ENCODE assay signal across 14 cellular contexts in genomic region chr17:19264277-19264676, GRCh38. TPM values are rescaled to one million over a fixed set of nuclear protein-coding genes. Genes with fewer than 3 reads are reported as not detected.
DNase-seq lines count a peak whose midpoint lies in the region; ATAC-seq and TF ChIP-seq lines count a peak whose summit lies in the region.
"Had no signal": no experiment of that assay in that cellular context is flagged by ENCODE, and none has a peak within 500 bp of the region (broad histone marks: within the 10 kb centered on the region; RNA-seq: fewer than 3 reads in every experiment).

No MANE protein-coding gene starts in this region.

- DNase-seq in H9 (no peak), mesenchymal stem cell (no peak), substantia nigra (lab: John Stamatoyannopoulos, UW) (no peak), SHP77 treated with DMSO at 0.1 percent for 48 hours (lab: John Stamatoyannopoulos, UW) (no peak)
- no peak for DNase-seq in stimulated activated CD4-positive, alpha-beta T cell treated with anti-CD3 and anti-CD28 coated beads, Interleukin-12 subunit alpha, Interleukin-12 subunit beta, amount 100 ng/mL, for 4 hours
- DNase-seq: activated CD4-positive, alpha-beta T cell treated with anti-CD3 and anti-CD28 coated beads, Interleukin-2, amount 50 U/mL, for 48 hours; effector memory CD4-positive, alpha-beta T cell; foreskin melanocyte; MV-4-11; stimulated activated CD4-positive, alpha-beta T cell treated with anti-CD3 and anti-CD28 coated beads, Interleukin-2, amount 100 ng/mL, for 48 hours had no signal

- no peaks in the 10 kb centered on the region for H3K9me3 ChIP-seq in H9 (ENCODE audit: control insufficient read depth, low read depth, low read length)
- no peaks in the 10 kb centered on the region for H3K9me3 ChIP-seq in mesenchymal stem cell (ENCODE audit: control insufficient read depth, low read length)

- H2BK5ac ChIP-seq in H9 (ENCODE audit: insufficient read length, low read length) (no peak overlapping the region), mesenchymal stem cell (ENCODE audit: low read depth, low read length, poor library complexity, severe bottlenecking) (no peak overlapping the region)

- H3K14ac ChIP-seq in H9 (ENCODE audit: insufficient read depth, low read length) (no peak overlapping the region), mesenchymal stem cell (ENCODE audit: low read length in 2 of 2) (no peak overlapping the region)

- no peak overlapping the region for H2BK15ac ChIP-seq in H9 (ENCODE audit: low read depth, low read length)
- no peak overlapping the region for H2BK15ac ChIP-seq in mesenchymal stem cell (ENCODE audit: low read depth, poor library complexity, severe bottlenecking)

- H3K4me2 ChIP-seq in H9 (ENCODE audit: insufficient read depth, insufficient read length, low read length) (no peak overlapping the region), mesenchymal stem cell (ENCODE audit: low read length, poor library complexity, severe bottlenecking) (no peak overlapping the region)

- ATAC-seq in GM21390 (IDR thresholded peaks at IDR 0.05; ENCODE audit: unreplicated experiment) (no peak), GM21367 (IDR thresholded peaks at IDR 0.05; ENCODE audit: unreplicated experiment) (no peak)

- no peak overlapping the region for H4K5ac ChIP-seq in H9 (ENCODE audit: insufficient read length, low read depth, low read length)

- WGBS in H9 (ENCODE audit: extremely low coverage, insufficient read length, low lambda C conversion rate): no CpG with 5 or more reads among the region's 3 CpGs
- 73% methylated on average over 2 of the region's 3 CpGs for WGBS in mesenchymal stem cell

- H3K4me3 Mint-ChIP-seq in H9: no peak overlapping the region

- H3K4me1 ChIP-seq in H9 (ENCODE audit: insufficient read depth, low read length) (peaks cover 7% of the 10 kb centered on the region; the same call in 1 of the 2 replicates), mesenchymal stem cell (ENCODE audit: control insufficient read depth, insufficient read depth, low read depth, low read length) (peaks cover 34% of the 10 kb centered on the region)

- H3K9ac ChIP-seq in H9 (ENCODE audit: extremely low read depth, insufficient read length, low read length) (no peak overlapping the region), mesenchymal stem cell (ENCODE audit: low read length) (peak overlapping the region; percentile 78)

- H3K9me3 Mint-ChIP-seq in H9: no peaks in the 10 kb centered on the region; a peak in 1 of 5 replicates
- H3K9me3 Mint-ChIP-seq: activated T-helper 2 cell treated with anti-CD3 and anti-CD28 coated beads, Interferon-gamma antibody, Interleukin-2, Interleukin-4, amounts not matched to agents 10 μg/mL and 5 μg/mL and 100 μg/mL, durations not matched to agents 14 hours and 24 hours and 36 hours had no signal

- H4K91ac ChIP-seq in H9 (ENCODE audit: insufficient read length, low read depth, low read length) (no peak overlapping the region), mesenchymal stem cell (ENCODE audit: low read length) (no peak overlapping the region)

- no peak overlapping the region for H2BK20ac ChIP-seq in H9 (ENCODE audit: low read depth, low read length, poor library complexity, severe bottlenecking)

- H3K23me2 ChIP-seq in H9 (ENCODE audit: insufficient read length, low read depth, low read length, poor library complexity, severe bottlenecking): no peaks in the 10 kb centered on the region

- H3K18ac ChIP-seq in H9 (ENCODE audit: insufficient read length, low read depth, low read length) (no peak overlapping the region), mesenchymal stem cell (ENCODE audit: low read depth in 1 of 2, low read length in 2 of 2) (peak overlapping the region; percentile 9 to 67)

- H3K27me3 Mint-ChIP-seq in H9 (ENCODE audit: low read depth): no peaks in the 10 kb centered on the region

- peaks cover 0 to 3% of the 10 kb centered on the region in 2 experiments for H3K36me3 ChIP-seq in mesenchymal stem cell (ENCODE audit: control insufficient read depth in 1 of 2, insufficient read depth in 2 of 2, low read depth in 1 of 2, low read length in 2 of 2)

- H3K4ac ChIP-seq in H9 (ENCODE audit: low read depth, low read length): no peak overlapping the region
- no peak overlapping the region for H3K4ac ChIP-seq in mesenchymal stem cell (ENCODE audit: low read depth in 1 of 2, low read length in 2 of 2)

- H3K36me3 Mint-ChIP-seq in H9 (ENCODE audit: insufficient read depth in 1 of 3, low read depth in 3 of 3): peaks cover 0 to 3% (median 0%) of the 10 kb centered on the region in 3 experiments; a peak in 2 of 7 replicates

- H2BK120ac ChIP-seq in H9 (ENCODE audit: low read depth, low read length, poor library complexity, severe bottlenecking): no peak overlapping the region
- no peak overlapping the region for H2BK120ac ChIP-seq in mesenchymal stem cell (ENCODE audit: low read depth, low read length)

- peaks cover 6% of the 10 kb centered on the region; the same call in 1 of the 2 replicates for H3K79me2 ChIP-seq in H9 (ENCODE audit: insufficient read depth, low read length)

- no peak overlapping the region for H3K23ac ChIP-seq in H9 (ENCODE audit: insufficient read length, low read depth, low read length)
- no peak overlapping the region for H3K23ac ChIP-seq in mesenchymal stem cell (ENCODE audit: low read length in 2 of 2)

- H3K79me1 ChIP-seq in H9 (ENCODE audit: insufficient read depth, low read depth, low read length, poor library complexity, severe bottlenecking) (peaks cover 3% of the 10 kb centered on the region), mesenchymal stem cell (replicated peaks; ENCODE audit: low read length, poor library complexity, severe bottlenecking) (peaks cover 15% of the 10 kb centered on the region)

- peak overlapping the region in 2 of 3 experiments; percentile 18 to 21; a peak in 4 of 7 replicates for H3K27ac Mint-ChIP-seq in H9
- H3K27ac Mint-ChIP-seq: activated T-helper 2 cell treated with anti-CD3 and anti-CD28 coated beads, Interferon-gamma antibody, Interleukin-2, Interleukin-4, amounts not matched to agents 10 μg/mL and 5 μg/mL and 100 μg/mL, durations not matched to agents 14 hours and 24 hours and 36 hours had no signal

- no peak overlapping the region for H3T11ph ChIP-seq in H9 (ENCODE audit: low read length)

- no peak overlapping the region for H3K4me3 ChIP-seq in mesenchymal stem cell (ENCODE audit: insufficient read depth in 1 of 2, low read depth in 1 of 2, low read length in 2 of 2)

- H3K56ac ChIP-seq in H9 (ENCODE audit: insufficient read length, low read depth, low read length): no peak overlapping the region

- H3K27me3 ChIP-seq in H9 (ENCODE audit: insufficient read depth, low read length): no peaks in the 10 kb centered on the region
- no peaks in the 10 kb centered on the region for H3K27me3 ChIP-seq in mesenchymal stem cell (ENCODE audit: control insufficient read depth in 1 of 2, insufficient read depth in 1 of 2, low read length in 2 of 2)

- H2AK5ac ChIP-seq in H9 (ENCODE audit: insufficient read length, low read length) (no peak overlapping the region), mesenchymal stem cell (ENCODE audit: low read length, severe bottlenecking) (no peak overlapping the region)

- H3K27ac ChIP-seq in H9 (ENCODE audit: insufficient read length, low read depth, low read length): no peak overlapping the region
- H3K27ac ChIP-seq in cingulate gyrus (ENCODE audit: low read depth, low read length): peak overlapping the region; percentile 94
- H3K27ac ChIP-seq in mesenchymal stem cell (ENCODE audit: low read length, poor library complexity, severe bottlenecking): peak overlapping the region; percentile 37
- H3K27ac ChIP-seq in substantia nigra (ENCODE audit: low read depth, low read length, poor library complexity, severe bottlenecking): peak overlapping the region; percentile 83

- TF ChIP-seq CTCF in H9 (conservative IDR thresholded peaks at IDR 0.05): no peak

- H3K4me1 Mint-ChIP-seq in H9: peaks cover 25 to 34% of the 10 kb centered on the region in 2 experiments

- H4K8ac ChIP-seq in H9 (replicated peaks; ENCODE audit: insufficient read length, low read depth, low read length) (no peak overlapping the region), mesenchymal stem cell (ENCODE audit: low read length) (no peak overlapping the region)

- H4K20me1 ChIP-seq in H9 (ENCODE audit: control insufficient read depth, insufficient read depth, insufficient read length): peaks cover 2% of the 10 kb centered on the region

- H2BK12ac ChIP-seq in H9 (ENCODE audit: insufficient read length, low read depth, low read length) (no peak overlapping the region), mesenchymal stem cell (ENCODE audit: low read length in 2 of 2) (peak overlapping the region in 1 of 2 experiments; percentile 3)

- H2AFZ ChIP-seq in H9 (ENCODE audit: low read length) (no peak overlapping the region), mesenchymal stem cell (ENCODE audit: low read depth, low read length) (no peak overlapping the region)

RNA-seq across cellular contexts. Expression of gene EPN2, which starts 27.1 kb away (rescaled TPM):
- total RNA-seq in H9 (2021): 53.2 and 57.8 TPM in 2 replicates
- 41.2 TPM for polyA plus RNA-seq in mesenchymal stem cell (2013, experiment 1 of 2)
- polyA plus RNA-seq in mesenchymal stem cell (2013, experiment 2 of 2): 41.9 TPM
